ENCODE assay signal across 14 cellular contexts in genomic region chr4:158008551-158009218, GRCh38.
DNase-seq lines count a peak whose midpoint lies in the region; ATAC-seq and TF ChIP-seq lines count a peak whose summit lies in the region.
"Had no signal": no experiment of that assay in that cellular context is flagged by ENCODE, and none has a peak within 500 bp of the region (broad histone marks: within the 10 kb centered on the region; RNA-seq: fewer than 3 reads in every experiment).

No MANE protein-coding gene starts in this region.

- H3K27ac ChIP-seq in ascending aorta (peak overlapping the region; percentile 31 to 51), osteoblast (ENCODE audit: low read depth, low read length) (peak overlapping the region; percentile 11)

- H3K9me3 ChIP-seq in ascending aorta (no peaks in the 10 kb centered on the region), osteoblast (ENCODE audit: low read depth, low read length) (no peaks in the 10 kb centered on the region)

- peaks cover 0 to 29% of the 10 kb centered on the region in 2 donors for H3K4me1 ChIP-seq in ascending aorta
- H3K4me1 ChIP-seq in osteoblast (ENCODE audit: insufficient read depth, low read length) = peaks cover 10% of the 10 kb centered on the region

- no peak overlapping the region for H3K4me3 ChIP-seq in ascending aorta
- H3K4me3 ChIP-seq in osteoblast (ENCODE audit: insufficient read depth, low read length) = no peak overlapping the region
- H3K4me3 ChIP-seq: dorsolateral prefrontal cortex had no signal

- intact Hi-C loops in ascending aorta (cut with DNase I) (loop anchor here (5.0 kb wide), 1 partner anchor 154 kb away; no protein-coding TSS in a partner anchor), Right ventricle myocardium superior (cut with DNase I) (loop anchor here (5.0 kb wide), 1 partner anchor 164 kb away; the partner anchor contains the start of gene GASK1B)

- in situ Hi-C loops in Caki2 (cut with HindIII; ENCODE audit: low pct_unique_long_range_greater_than_20kb, low sequenced_read_pairs) = loop anchor here (25.0 kb wide), 1 partner anchor 154 kb away; the partner anchor contains the start of gene GASK1B

- H3K36me3 ChIP-seq in ascending aorta (no peaks in the 10 kb centered on the region), osteoblast (ENCODE audit: insufficient read depth, low read length) (no peaks in the 10 kb centered on the region)

- no peaks in the 10 kb centered on the region for H3K79me2 ChIP-seq in osteoblast (ENCODE audit: insufficient read depth, low read length)

- DNase-seq in Caki2 (ENCODE audit: low read depth) = peak; percentile 70
- DNase-seq in ascending aorta (ENCODE audit: low spot score in 2 of 2) = peak in 1 of 2 donors; percentile 78
- no peak for DNase-seq in Right ventricle myocardium superior
- no peak for DNase-seq in osteoblast (ENCODE audit: insufficient read length, low spot score, missing footprints)
- no peak for DNase-seq in NCI-H345 treated with DMSO at 0.1 percent for 48 hours (lab: John Stamatoyannopoulos, UW; ENCODE audit: unreplicated experiment)
- no peak for DNase-seq in GF-D8 (lab: John Stamatoyannopoulos, UW)
- no peak for DNase-seq in NCI-H510A treated with DMSO at 0.1 percent for 48 hours (lab: John Stamatoyannopoulos, UW)
- DNase-seq: activated CD8-positive, alpha-beta T cell treated with anti-CD3 and anti-CD28 coated beads, Interleukin-2, amount 10 ng/mL, durations not matched to agents 7 days and 5 days; activated naive CD4-positive, alpha-beta T cell treated with Interleukin-2 at 50 U/mL for 16 hours; dorsolateral prefrontal cortex; midbrain; MM.1S; T-helper 2 cell had no signal

- TF ChIP-seq CTCF in ascending aorta (IDR thresholded peaks at IDR 0.05) = no peak
- TF ChIP-seq CTCF in osteoblast (IDR thresholded peaks at IDR 0.05; ENCODE audit: extremely low read depth, low read depth, low read length) = no peak

- H3K4me2 ChIP-seq in osteoblast (ENCODE audit: insufficient read depth, low read length) = no peak overlapping the region

- H2AFZ ChIP-seq in osteoblast (ENCODE audit: low read length) = peak overlapping the region; percentile 42

- ATAC-seq in Right ventricle myocardium superior (ENCODE audit: poor library complexity) (peak; percentile 62), HG03460 (IDR thresholded peaks at IDR 0.05; ENCODE audit: unreplicated experiment) (no peak)
- ATAC-seq: activated CD8-positive, alpha-beta T cell treated with anti-CD3 and anti-CD28 coated beads, Interleukin-2, amount 10 ng/mL, durations not matched to agents 7 days and 5 days had no signal

- no peaks in the 10 kb centered on the region for H4K20me1 ChIP-seq in osteoblast (ENCODE audit: insufficient read depth, low read length)

- H3K27me3 ChIP-seq in ascending aorta (no peaks in the 10 kb centered on the region), osteoblast (ENCODE audit: insufficient read depth, low read length) (no peaks in the 10 kb centered on the region)
- H3K27me3 ChIP-seq: dorsolateral prefrontal cortex had no signal
